ENCODE assay signal across 2 cellular contexts in the genomic region with DNA sequence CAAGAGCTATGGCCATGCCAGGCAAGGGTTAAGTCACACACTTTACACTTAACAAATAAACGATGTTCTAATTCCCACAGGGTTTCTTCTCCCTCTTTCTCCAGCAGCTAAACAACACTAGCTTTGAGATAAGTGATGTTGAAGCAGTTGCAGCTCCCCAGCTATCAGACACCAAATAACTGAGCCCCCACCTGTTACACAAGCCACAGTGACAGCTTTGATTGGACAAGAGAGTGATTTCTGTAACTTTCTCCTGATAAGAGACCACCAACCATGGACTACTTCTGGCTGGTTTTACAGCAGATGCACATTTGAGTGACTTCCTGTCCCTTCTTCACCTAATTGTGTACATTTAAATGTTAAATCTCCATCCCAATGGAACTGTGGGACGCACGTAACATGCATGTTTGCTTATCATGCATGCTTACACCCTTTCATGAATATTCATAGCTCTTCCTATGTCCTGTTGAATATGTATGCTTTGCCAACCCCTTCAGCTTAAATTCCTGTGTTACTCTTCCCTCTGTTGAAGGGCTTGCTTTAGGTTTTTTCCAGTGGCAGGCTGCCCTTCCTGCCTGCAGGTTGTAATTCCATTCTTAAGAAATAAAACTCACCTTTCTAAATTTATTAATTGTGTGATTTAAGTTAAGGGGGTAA.
A peak's percentile ranks its signal among the peaks of the same experiment; 100 is the strongest.
TF ChIP-seq lines count a peak whose summit lies in the region.

No MANE protein-coding gene starts in this region.

TF ChIP-seq in GM23338, 12 proteins besides CTCF, POLR2A, EP300 and RAD21:
- no peak for TF ChIP-seq ZNF331 (CRISPR knock-in tag; IDR thresholded peaks at IDR 0.05; ENCODE audit: low read depth)

TF ChIP-seq in H1, 55 proteins besides CTCF, POLR2A, EP300 and RAD21:
- TF ChIP-seq SIX5 (IDR thresholded peaks at IDR 0.05; ENCODE audit: low read depth, low read length) = no peak
- TF ChIP-seq EGR1 (IDR thresholded peaks at IDR 0.05; ENCODE audit: borderline replicate concordance, low read depth, low read length) = no peak
- TF ChIP-seq POU5F1 (IDR thresholded peaks at IDR 0.05; ENCODE audit: low read depth, low read length) = 0 out of 2 replicates have a peak, but pooled peaks have one; percentile 57
- TF ChIP-seq GTF2F1 (IDR thresholded peaks at IDR 0.05; ENCODE audit: borderline replicate concordance, low read depth, low read length) = no peak
- no peak for TF ChIP-seq CTBP2 (IDR thresholded peaks at IDR 0.05; ENCODE audit: borderline replicate concordance, insufficient read depth, insufficient read length, low read length)
- TF ChIP-seq CHD7 (IDR thresholded peaks at IDR 0.05; ENCODE audit: insufficient replicate concordance, low read length) = no peak
- TF ChIP-seq KDM5A (IDR thresholded peaks at IDR 0.05; ENCODE audit: low read length) = no peak
